Comparison of ENCODE assay signal across 8 cellular contexts in genomic region chr12:112130461-112130998, GRCh38. TPM values are rescaled to one million over a fixed set of nuclear protein-coding genes. Genes with fewer than 3 reads are reported as not detected.
DNase-seq lines count a peak whose midpoint lies in the region; ATAC-seq and TF ChIP-seq lines count a peak whose summit lies in the region.

No MANE protein-coding gene starts in this region.

- H3K4me1 Mint-ChIP-seq in T-helper 17 cell: peaks cover 32% of the 10 kb centered on the region

- 33 to 41% methylated on average over 2 of the region's 2 CpGs for WGBS in tibial nerve, 2 donors

- no peak for TF ChIP-seq POLR2A in tibial nerve (IDR thresholded peaks at IDR 0.05)

- no peaks in the 10 kb centered on the region for H3K9me3 ChIP-seq in T-helper 17 cell (ENCODE audit: control insufficient read depth, low read length, poor library complexity, severe bottlenecking)
- no peaks in the 10 kb centered on the region for H3K9me3 ChIP-seq in tibial nerve

- H3K4me1 ChIP-seq in tibial nerve: peaks cover 0 to 69% (median 33%) of the 10 kb centered on the region in 4 donors

- peaks cover 3% of the 10 kb centered on the region for H3K36me3 Mint-ChIP-seq in T-helper 17 cell (ENCODE audit: low read depth)

- peaks cover 0 to 15% (median 7%) of the 10 kb centered on the region in 3 donors for H3K36me3 ChIP-seq in tibial nerve

- H3K4me3 ChIP-seq in tibial nerve: peak overlapping the region in 1 of 4 donors; percentile 8

- H3K27ac Mint-ChIP-seq in T-helper 17 cell: peak overlapping the region; percentile 87

- peak overlapping the region; percentile 31 for H3K4me3 Mint-ChIP-seq in T-helper 17 cell

- no peak for TF ChIP-seq EP300 in tibial nerve (IDR thresholded peaks at IDR 0.05)

- H3K27ac ChIP-seq in tibial nerve: peak overlapping the region in 3 of 4 donors; percentile 53 to 71 (median 62)

- DNase-seq in T-helper 17 cell (no peak), iris pigment epithelial cell (ENCODE audit: low read depth) (peak; percentile 71), tibial nerve (ENCODE audit: low spot score in 2 of 2) (no peak), HuH-7 (ENCODE audit: low spot score) (no peak), SW 1271 (lab: John Stamatoyannopoulos, UW) (no peak), LoVo (ENCODE audit: low spot score) (no peak)

- H3K27me3 ChIP-seq in tibial nerve: no peaks in the 10 kb centered on the region

- H3K27me3 Mint-ChIP-seq in T-helper 17 cell: no peaks in the 10 kb centered on the region

- no peak for TF ChIP-seq CTCF in tibial nerve (IDR thresholded peaks at IDR 0.05)

- peak; percentile 47 for ATAC-seq in GM18520 (IDR thresholded peaks at IDR 0.05; ENCODE audit: unreplicated experiment)
- ATAC-seq in HG03060 (IDR thresholded peaks at IDR 0.05; ENCODE audit: low read depth, unreplicated experiment): peak; percentile 48
- ATAC-seq in T-helper 17 cell: peak; percentile 89

RNA-seq across cellular contexts. Expression of gene TRAFD1, which starts 5.2 kb away (rescaled TPM):
- total RNA-seq in T-helper 17 cell (10 to 100 TPM; 24.3 to 26.2 TPM), tibial nerve (10 to 100 TPM; 24.7 to 32.9 (median 27.4) TPM)

RNA-seq across cellular contexts. Expression of gene NAA25, which starts 21.9 kb away (rescaled TPM):
- total RNA-seq in T-helper 17 cell (10 to 100 TPM; 29.9 to 34.7 TPM), tibial nerve (10 to 100 TPM; 22.7 to 40.4 (median 34.2) TPM)
